In the genomic region with DNA sequence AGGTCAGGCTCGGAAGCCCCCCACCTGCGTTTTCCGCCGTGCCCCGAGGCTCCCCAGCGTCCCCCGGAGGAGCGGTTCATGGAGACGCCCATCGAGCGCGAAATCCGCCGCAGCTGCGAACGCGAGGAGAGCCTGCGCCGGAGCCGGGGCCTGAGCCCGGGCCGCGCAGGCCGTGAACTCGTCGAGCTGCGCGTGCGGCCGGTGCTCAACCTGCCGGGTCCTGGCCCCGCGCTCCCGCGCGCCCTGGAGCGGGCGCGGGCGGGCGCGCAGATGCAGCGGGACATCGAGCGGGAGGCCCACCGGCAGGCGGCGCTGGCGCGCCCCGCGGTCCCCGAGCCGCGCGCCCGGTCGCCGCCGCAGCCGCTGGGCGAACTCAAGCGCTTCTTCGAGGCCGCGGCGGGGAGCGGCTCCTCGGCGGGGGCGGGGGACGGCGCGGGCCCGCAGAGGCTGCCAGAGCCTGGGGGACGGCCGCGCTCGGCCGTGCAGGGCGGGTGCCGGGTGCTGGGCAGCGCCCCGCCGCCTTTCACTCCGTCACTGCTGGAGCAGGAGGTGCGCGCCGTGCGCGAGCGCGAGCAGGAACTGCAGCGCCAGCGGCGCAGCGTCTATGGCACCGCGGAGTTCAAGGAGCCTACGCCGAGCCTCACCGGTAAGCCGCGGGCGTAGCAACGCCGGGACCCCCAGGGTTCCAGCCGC, we compare ENCODE assay signal across 1 cellular context.
TF ChIP-seq lines count a peak whose summit lies in the region.

No MANE protein-coding gene starts in this region.

TF ChIP-seq in K562, 482 proteins besides CTCF, POLR2A, EP300 and RAD21 (continued from another document and continues in another):
- TF ChIP-seq, protein P1, sequence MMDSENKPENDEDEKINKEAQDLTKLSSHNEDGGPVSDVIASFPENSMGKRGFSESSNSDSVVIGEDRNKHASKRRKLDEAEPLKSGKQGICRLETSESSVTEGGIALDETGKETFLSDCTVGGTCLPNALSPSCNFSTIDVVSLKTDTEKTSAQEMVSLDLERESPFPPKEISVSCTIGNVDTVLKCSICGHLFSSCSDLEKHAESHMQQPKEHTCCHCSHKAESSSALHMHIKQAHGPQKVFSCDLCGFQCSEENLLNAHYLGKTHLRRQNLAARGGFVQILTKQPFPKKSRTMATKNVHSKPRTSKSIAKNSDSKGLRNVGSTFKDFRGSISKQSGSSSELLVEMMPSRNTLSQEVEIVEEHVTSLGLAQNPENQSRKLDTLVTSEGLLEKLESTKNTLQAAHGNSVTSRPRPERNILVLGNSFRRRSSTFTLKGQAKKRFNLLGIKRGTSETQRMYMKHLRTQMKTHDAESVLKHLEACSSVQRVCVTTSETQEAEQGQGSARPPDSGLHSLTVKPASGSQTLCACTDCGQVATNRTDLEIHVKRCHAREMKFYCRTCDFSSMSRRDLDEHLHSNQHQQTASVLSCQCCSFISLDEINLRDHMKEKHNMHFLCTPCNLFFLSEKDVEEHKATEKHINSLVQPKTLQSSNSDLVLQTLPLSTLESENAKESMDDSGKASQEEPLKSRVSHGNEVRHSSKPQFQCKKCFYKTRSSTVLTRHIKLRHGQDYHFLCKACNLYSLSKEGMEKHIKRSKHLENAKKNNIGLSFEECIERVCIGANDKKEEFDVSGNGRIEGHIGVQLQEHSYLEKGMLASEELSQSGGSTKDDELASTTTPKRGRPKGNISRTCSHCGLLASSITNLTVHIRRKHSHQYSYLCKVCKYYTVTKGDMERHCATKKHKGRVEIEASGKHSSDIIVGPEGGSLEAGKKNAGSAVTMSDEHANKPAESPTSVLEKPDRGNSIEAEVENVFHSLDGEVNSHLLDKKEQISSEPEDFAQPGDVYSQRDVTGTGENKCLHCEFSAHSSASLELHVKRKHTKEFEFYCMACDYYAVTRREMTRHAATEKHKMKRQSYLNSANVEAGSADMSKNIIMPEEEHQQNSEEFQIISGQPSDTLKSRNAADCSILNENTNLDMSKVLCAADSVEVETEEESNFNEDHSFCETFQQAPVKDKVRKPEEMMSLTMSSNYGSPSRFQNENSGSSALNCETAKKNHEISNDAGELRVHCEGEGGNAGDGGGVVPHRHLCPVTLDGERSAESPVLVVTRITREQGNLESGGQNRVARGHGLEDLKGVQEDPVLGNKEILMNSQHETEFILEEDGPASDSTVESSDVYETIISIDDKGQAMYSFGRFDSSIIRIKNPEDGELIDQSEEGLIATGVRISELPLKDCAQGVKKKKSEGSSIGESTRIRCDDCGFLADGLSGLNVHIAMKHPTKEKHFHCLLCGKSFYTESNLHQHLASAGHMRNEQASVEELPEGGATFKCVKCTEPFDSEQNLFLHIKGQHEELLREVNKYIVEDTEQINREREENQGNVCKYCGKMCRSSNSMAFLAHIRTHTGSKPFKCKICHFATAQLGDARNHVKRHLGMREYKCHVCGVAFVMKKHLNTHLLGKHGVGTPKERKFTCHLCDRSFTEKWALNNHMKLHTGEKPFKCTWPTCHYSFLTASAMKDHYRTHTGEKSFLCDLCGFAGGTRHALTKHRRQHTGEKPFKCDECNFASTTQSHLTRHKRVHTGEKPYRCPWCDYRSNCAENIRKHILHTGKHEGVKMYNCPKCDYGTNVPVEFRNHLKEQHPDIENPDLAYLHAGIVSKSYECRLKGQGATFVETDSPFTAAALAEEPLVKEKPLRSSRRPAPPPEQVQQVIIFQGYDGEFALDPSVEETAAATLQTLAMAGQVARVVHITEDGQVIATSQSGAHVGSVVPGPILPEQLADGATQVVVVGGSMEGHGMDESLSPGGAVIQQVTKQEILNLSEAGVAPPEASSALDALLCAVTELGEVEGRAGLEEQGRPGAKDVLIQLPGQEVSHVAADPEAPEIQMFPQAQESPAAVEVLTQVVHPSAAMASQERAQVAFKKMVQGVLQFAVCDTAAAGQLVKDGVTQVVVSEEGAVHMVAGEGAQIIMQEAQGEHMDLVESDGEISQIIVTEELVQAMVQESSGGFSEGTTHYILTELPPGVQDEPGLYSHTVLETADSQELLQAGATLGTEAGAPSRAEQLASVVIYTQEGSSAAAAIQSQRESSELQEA (IDR thresholded peaks at IDR 0.05; ENCODE audit: low read depth) = no peak
- TF ChIP-seq ZNF134 (CRISPR knock-in tag; conservative IDR thresholded peaks at IDR 0.05) (no peak), ZNF778 (CRISPR knock-in tag; IDR thresholded peaks at IDR 0.05) (no peak), HDAC6 (IDR thresholded peaks at IDR 0.05; ENCODE audit: low read depth, low read length) (peak; percentile 92; the same call in 1 of the 2 replicates), KLF6 (CRISPR knock-in tag; IDR thresholded peaks at IDR 0.05; ENCODE audit: borderline replicate concordance) (no peak), PPARD (CRISPR knock-in tag; IDR thresholded peaks at IDR 0.05) (no peak), SMAD3 (CRISPR knock-in tag; conservative IDR thresholded peaks at IDR 0.05) (no peak), ZBTB8A (IDR thresholded peaks at IDR 0.05; ENCODE audit: partially characterized antibody) (no peak), RBM39 (optimal IDR thresholded peaks at IDR 0.05; ENCODE audit: low read depth, low read length) (no peak), ZNF23 (CRISPR knock-in tag; IDR thresholded peaks at IDR 0.05) (no peak), CUX1 (CRISPR knock-in tag; IDR thresholded peaks at IDR 0.05) (0 out of 2 replicates have a peak, but pooled peaks have one; percentile 63), ARNT (IDR thresholded peaks at IDR 0.05) (no peak), ZNF121 (CRISPR knock-in tag; conservative IDR thresholded peaks at IDR 0.05) (no peak), UBTF (IDR thresholded peaks at IDR 0.05; ENCODE audit: borderline replicate concordance in 1 of 2, low read depth in 2 of 2, low read length in 2 of 2) (peak; percentile 40 to 89; a peak in 2 of 4 replicates), ERF (CRISPR knock-in tag; IDR thresholded peaks at IDR 0.05) (0 out of 2 replicates have a peak, but pooled peaks have one; percentile 57), ZNF444 (CRISPR knock-in tag; IDR thresholded peaks at IDR 0.05) (no peak), E4F1 (CRISPR knock-in tag; IDR thresholded peaks at IDR 0.05; ENCODE audit: borderline replicate concordance) (no peak), RAD51 (IDR thresholded peaks at IDR 0.05; ENCODE audit: borderline replicate concordance, low read depth) (no peak), CCNT2 (IDR thresholded peaks at IDR 0.05; ENCODE audit: borderline replicate concordance, extremely low read depth, insufficient read length, low read depth, low read length) (peak; percentile 75), ZBTB34 (CRISPR knock-in tag; IDR thresholded peaks at IDR 0.05) (no peak), ZNF217 (CRISPR knock-in tag; IDR thresholded peaks at IDR 0.05) (no peak), FOXJ2 (tag; IDR thresholded peaks at IDR 0.05) (no peak)
- TF ChIP-seq, protein P2, sequence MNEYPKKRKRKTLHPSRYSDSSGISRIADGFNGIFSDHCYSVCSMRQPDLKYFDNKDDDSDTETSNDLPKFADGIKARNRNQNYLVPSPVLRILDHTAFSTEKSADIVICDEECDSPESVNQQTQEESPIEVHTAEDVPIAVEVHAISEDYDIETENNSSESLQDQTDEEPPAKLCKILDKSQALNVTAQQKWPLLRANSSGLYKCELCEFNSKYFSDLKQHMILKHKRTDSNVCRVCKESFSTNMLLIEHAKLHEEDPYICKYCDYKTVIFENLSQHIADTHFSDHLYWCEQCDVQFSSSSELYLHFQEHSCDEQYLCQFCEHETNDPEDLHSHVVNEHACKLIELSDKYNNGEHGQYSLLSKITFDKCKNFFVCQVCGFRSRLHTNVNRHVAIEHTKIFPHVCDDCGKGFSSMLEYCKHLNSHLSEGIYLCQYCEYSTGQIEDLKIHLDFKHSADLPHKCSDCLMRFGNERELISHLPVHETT (CRISPR knock-in tag; conservative IDR thresholded peaks at IDR 0.05 in 1 of 2, IDR thresholded peaks at IDR 0.05 in 1 of 2) = peak in 1 of 2 experiments; percentile 94; a peak in 2 of 4 replicates
- TF ChIP-seq, protein P3, sequence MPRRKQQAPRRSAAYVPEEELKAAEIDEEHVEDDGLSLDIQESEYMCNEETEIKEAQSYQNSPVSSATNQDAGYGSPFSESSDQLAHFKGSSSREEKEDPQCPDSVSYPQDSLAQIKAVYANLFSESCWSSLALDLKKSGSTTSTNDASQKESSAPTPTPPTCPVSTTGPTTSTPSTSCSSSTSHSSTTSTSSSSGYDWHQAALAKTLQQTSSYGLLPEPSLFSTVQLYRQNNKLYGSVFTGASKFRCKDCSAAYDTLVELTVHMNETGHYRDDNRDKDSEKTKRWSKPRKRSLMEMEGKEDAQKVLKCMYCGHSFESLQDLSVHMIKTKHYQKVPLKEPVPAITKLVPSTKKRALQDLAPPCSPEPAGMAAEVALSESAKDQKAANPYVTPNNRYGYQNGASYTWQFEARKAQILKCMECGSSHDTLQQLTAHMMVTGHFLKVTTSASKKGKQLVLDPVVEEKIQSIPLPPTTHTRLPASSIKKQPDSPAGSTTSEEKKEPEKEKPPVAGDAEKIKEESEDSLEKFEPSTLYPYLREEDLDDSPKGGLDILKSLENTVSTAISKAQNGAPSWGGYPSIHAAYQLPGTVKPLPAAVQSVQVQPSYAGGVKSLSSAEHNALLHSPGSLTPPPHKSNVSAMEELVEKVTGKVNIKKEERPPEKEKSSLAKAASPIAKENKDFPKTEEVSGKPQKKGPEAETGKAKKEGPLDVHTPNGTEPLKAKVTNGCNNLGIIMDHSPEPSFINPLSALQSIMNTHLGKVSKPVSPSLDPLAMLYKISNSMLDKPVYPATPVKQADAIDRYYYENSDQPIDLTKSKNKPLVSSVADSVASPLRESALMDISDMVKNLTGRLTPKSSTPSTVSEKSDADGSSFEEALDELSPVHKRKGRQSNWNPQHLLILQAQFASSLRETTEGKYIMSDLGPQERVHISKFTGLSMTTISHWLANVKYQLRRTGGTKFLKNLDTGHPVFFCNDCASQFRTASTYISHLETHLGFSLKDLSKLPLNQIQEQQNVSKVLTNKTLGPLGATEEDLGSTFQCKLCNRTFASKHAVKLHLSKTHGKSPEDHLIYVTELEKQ (CRISPR knock-in tag; IDR thresholded peaks at IDR 0.05) = no peak; the same call in 1 of the 2 replicates
